In genomic region chr12:94704452-94704871, GRCh38 we compare ENCODE assay signal across 10 cellular contexts. TPM values are rescaled to one million over a fixed set of nuclear protein-coding genes. Genes with fewer than 3 reads are reported as not detected.
DNase-seq lines count a peak whose midpoint lies in the region; ATAC-seq and TF ChIP-seq lines count a peak whose summit lies in the region.
"Had no signal": no experiment of that assay in that cellular context is flagged by ENCODE, and none has a peak within 500 bp of the region (broad histone marks: within the 10 kb centered on the region; RNA-seq: fewer than 3 reads in every experiment).

No MANE protein-coding gene starts in this region.

- peak; percentile 52 for ATAC-seq in mucosa of descending colon
- no peak for ATAC-seq in GM18505 (IDR thresholded peaks at IDR 0.05; ENCODE audit: unreplicated experiment)
- ATAC-seq in HG02642 (IDR thresholded peaks at IDR 0.05; ENCODE audit: poor library complexity, unreplicated experiment): no peak
- ATAC-seq: HCT116 had no signal

- no peaks in the 10 kb centered on the region for H3K36me3 ChIP-seq in mucosa of descending colon (ENCODE audit: low read depth)
- H3K36me3 ChIP-seq: cardiac muscle cell had no signal

- intact Hi-C loops in mucosa of descending colon (cut with DNase I, micrococcal nuclease): no loop called here

- H3K4me1 ChIP-seq in mucosa of descending colon (ENCODE audit: low read depth): peaks cover 2% of the 10 kb centered on the region

- H3K4me3 ChIP-seq in AG09309 (ENCODE audit: control insufficient read depth, low read depth, low read length) (no peak overlapping the region), cardiac fibroblast (replicated peaks in 1 of 2; ENCODE audit: low read depth in 2 of 2, low read length in 2 of 2) (no peak overlapping the region), mucosa of descending colon (no peak overlapping the region)
- H3K4me3 ChIP-seq: cardiac muscle cell had no signal

- no peak for TF ChIP-seq CTCF in AG09309 (IDR thresholded peaks at IDR 0.05; ENCODE audit: control insufficient read depth, insufficient read depth, low read depth, low read length, missing control alignments)
- no peak for TF ChIP-seq CTCF in cardiac fibroblast (IDR thresholded peaks at IDR 0.05; ENCODE audit: low read depth, low read length)
- TF ChIP-seq CTCF in mucosa of descending colon (IDR thresholded peaks at IDR 0.05): no peak

- no peak for TF ChIP-seq POLR2A in GM18505 (IDR thresholded peaks at IDR 0.05; ENCODE audit: borderline replicate concordance, extremely low read depth, insufficient read depth, insufficient read length)

- DNase-seq in AG09309 (ENCODE audit: low read depth): peak; percentile 13
- peak; percentile 22 for DNase-seq in HuH-7.5 (ENCODE audit: low spot score)
- DNase-seq in cardiac fibroblast (ENCODE audit: low read depth in 2 of 2): peak; percentile 78 to 90
- DNase-seq in mucosa of descending colon: peak in 1 of 3 donors; percentile 9
- DNase-seq in 8988T: no peak
- DNase-seq in cortex of kidney (lab: John Stamatoyannopoulos, UW): no peak

- H3K9me3 ChIP-seq in mucosa of descending colon: no peaks in the 10 kb centered on the region

RNA-seq across cellular contexts. Expression of gene TMCC3, which starts 54.1 kb away (rescaled TPM):
- 10 to 100 TPM; 40.8 to 97.2 (median 92.0) TPM for total RNA-seq in mucosa of descending colon

Comparison
In these comparisons a context has a peak if more than half of its experiments do, and no peak if none do; other contexts are left out.
1. DNase-seq: peak in AG09309 (single experiment), HuH-7.5 (single experiment) and cardiac fibroblast (2 of 2); none in 8988T (single experiment) and cortex of kidney (single experiment).